ENCODE assay signal across 9 cellular contexts in the genomic region with DNA sequence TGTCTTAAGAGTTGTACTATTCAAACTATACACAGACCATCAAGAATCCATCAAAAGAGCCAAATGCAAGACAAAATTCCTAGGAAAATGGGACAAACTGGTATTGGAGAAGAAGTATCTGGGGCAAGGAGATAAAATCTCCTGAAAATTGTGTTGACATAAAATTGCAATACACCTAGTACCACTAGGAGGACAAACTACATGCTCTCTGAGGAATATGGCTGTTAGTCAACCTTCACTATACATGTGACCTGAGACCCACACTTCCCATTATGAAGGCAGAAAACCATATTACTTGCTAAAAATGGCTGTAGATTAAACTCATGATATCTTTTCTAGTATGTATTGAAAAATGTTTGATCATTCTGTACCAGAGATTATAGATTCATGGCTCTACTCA. TPM values are rescaled to one million over a fixed set of nuclear protein-coding genes. Genes with fewer than 3 reads are reported as not detected.
DNase-seq lines count a peak whose midpoint lies in the region; ATAC-seq and TF ChIP-seq lines count a peak whose summit lies in the region.
"Had no signal": no experiment of that assay in that cellular context is flagged by ENCODE, and none has a peak within 500 bp of the region (broad histone marks: within the 10 kb centered on the region; RNA-seq: fewer than 3 reads in every experiment).

No MANE protein-coding gene starts in this region.

- POLR2A ChIA-PET in A673 (lab: Charles Lee; ENCODE audit: low non-redundant PET): no interaction called here

- no peak overlapping the region for H3K4me3 Mint-ChIP-seq in naive B cell

- TF ChIP-seq CTCF in GM12864 (IDR thresholded peaks at IDR 0.05; ENCODE audit: low read depth, low read length, missing control alignments) (peak; percentile 46), KMS-11 (conservative IDR thresholded peaks at IDR 0.05; ENCODE audit: low read depth, low read length) (peak; percentile 49), A673 (conservative IDR thresholded peaks at IDR 0.05; ENCODE audit: low read depth, low read length) (no peak)

- H3K27me3 Mint-ChIP-seq in naive B cell: peaks cover 0 to 7% (median 4%) of the 10 kb centered on the region in 3 donors

- H3K27me3 ChIP-seq in KMS-11 (ENCODE audit: insufficient read depth, low read depth) (no peaks in the 10 kb centered on the region), A673 (replicated peaks; ENCODE audit: insufficient read depth, low read depth, low read length, poor library complexity) (no peaks in the 10 kb centered on the region)

- H3K36me3 Mint-ChIP-seq in naive B cell: no peaks in the 10 kb centered on the region

- H4K20me1 ChIP-seq in KMS-11 (ENCODE audit: insufficient read depth): no peaks in the 10 kb centered on the region

- intact Hi-C loops in A673 (cut with micrococcal nuclease; ENCODE audit: unreplicated experiment): no loop called here

- no peak overlapping the region for H3K27ac Mint-ChIP-seq in naive B cell

- H2AFZ ChIP-seq in KMS-11 (ENCODE audit: low read depth): no peak overlapping the region

- no peak overlapping the region for H3K4me2 ChIP-seq in KMS-11

- no peak for DNase-seq in GM12864 (ENCODE audit: low read depth)
- peak; percentile 29 for DNase-seq in amniotic epithelial cell (ENCODE audit: low read depth)
- no peak for DNase-seq in naive B cell
- no peak for DNase-seq in NCI-H1092 treated with DMSO at 0.1 percent for 48 hours (lab: John Stamatoyannopoulos, UW)
- no peak for DNase-seq in A673 (ENCODE audit: low spot score)
- no peak for DNase-seq in DMS79 treated with DMSO at 0.1 percent for 48 hours (lab: John Stamatoyannopoulos, UW)
- DNase-seq: activated CD8-positive, alpha-beta memory T cell treated with anti-CD3 and anti-CD28 coated beads, Interleukin-2, amount 50 U/mL, for 48 hours had no signal

- no peaks in the 10 kb centered on the region for H3K36me3 ChIP-seq in KMS-11 (ENCODE audit: insufficient read depth)
- H3K36me3 ChIP-seq in A673 (ENCODE audit: insufficient read depth, low read length, poor library complexity, severe bottlenecking): no peaks in the 10 kb centered on the region

- H3K27ac ChIP-seq in KMS-11: no peak overlapping the region
- H3K27ac ChIP-seq in A673 (ENCODE audit: low read depth, low read length, poor library complexity, severe bottlenecking): no peak overlapping the region

- H3K9ac ChIP-seq in KMS-11: no peak overlapping the region

- no peaks in the 10 kb centered on the region for H3K4me1 Mint-ChIP-seq in naive B cell

- CTCF ChIA-PET in A673 (lab: Charles Lee): no interaction called here

- no peaks in the 10 kb centered on the region for H3K9me3 ChIP-seq in A673 (ENCODE audit: low read depth, low read length, poor library complexity, severe bottlenecking)

- no TSS peak for BruUV-seq in A673 (replicated peaks; lab: Mats Ljungman, UMichigan)

- ATAC-seq in naive B cell (ENCODE audit: low read depth in 2 of 2) (peak; percentile 64), HG03354 (IDR thresholded peaks at IDR 0.05; ENCODE audit: poor library complexity, severe bottlenecking, unreplicated experiment) (no peak)

- H3K4me1 ChIP-seq in KMS-11 (ENCODE audit: low read depth, poor library complexity, severe bottlenecking) (no peaks in the 10 kb centered on the region), A673 (ENCODE audit: insufficient read depth, low read length, poor library complexity, severe bottlenecking) (peaks cover 5% of the 10 kb centered on the region)

- no peaks in the 10 kb centered on the region for H3K79me2 ChIP-seq in KMS-11 (ENCODE audit: insufficient read depth, low read depth)

- H3K4me3 ChIP-seq in GM12864 (ENCODE audit: low read depth, low read length) (no peak overlapping the region), KMS-11 (IDR thresholded peaks at IDR 0.05; ENCODE audit: insufficient read depth, low read depth, low read length) (no peak overlapping the region), A673 (ENCODE audit: low read depth, low read length, poor library complexity, severe bottlenecking) (no peak overlapping the region)

- no peaks in the 10 kb centered on the region for H3K9me3 Mint-ChIP-seq in naive B cell

RNA-seq across cellular contexts. Expression of gene IRF2BP2, which starts 30.0 kb away (rescaled TPM):
- polyA plus RNA-seq in naive B cell (ENCODE audit: low read depth in 6 of 6): 10 to 100 TPM; 40.3 to 66.1 (median 55.3) TPM
- 39.9 and 43.8 TPM in 2 replicates for total RNA-seq in A673 (2021)
